ENCODE assay signal across 8 cellular contexts in genomic region chr2:233339455-233339854, GRCh38. TPM values are rescaled to one million over a fixed set of nuclear protein-coding genes. Genes with fewer than 3 reads are reported as not detected.
"Had no signal": no experiment of that assay in that cellular context is flagged by ENCODE, and none has a peak within 500 bp of the region (broad histone marks: within the 10 kb centered on the region; RNA-seq: fewer than 3 reads in every experiment).

No MANE protein-coding gene starts in this region.

RNA-seq across cellular contexts. Expression of gene SAG, which starts 31.8 kb away (rescaled TPM):
- total RNA-seq: activated CD4-positive, alpha-beta T cell treated with anti-CD3 and anti-CD28 coated beads, Interleukin-2, amount 10 ng/mL, durations not matched to agents 24 days and 14 days; aorta; breast epithelium; cerebellum; Peyer's patch; Right ventricle myocardium superior; SJSA1; WTC11 had no signal
- polyA plus RNA-seq: aorta had no signal
